ENCODE assay signal across 11 cellular contexts in the genomic region with DNA sequence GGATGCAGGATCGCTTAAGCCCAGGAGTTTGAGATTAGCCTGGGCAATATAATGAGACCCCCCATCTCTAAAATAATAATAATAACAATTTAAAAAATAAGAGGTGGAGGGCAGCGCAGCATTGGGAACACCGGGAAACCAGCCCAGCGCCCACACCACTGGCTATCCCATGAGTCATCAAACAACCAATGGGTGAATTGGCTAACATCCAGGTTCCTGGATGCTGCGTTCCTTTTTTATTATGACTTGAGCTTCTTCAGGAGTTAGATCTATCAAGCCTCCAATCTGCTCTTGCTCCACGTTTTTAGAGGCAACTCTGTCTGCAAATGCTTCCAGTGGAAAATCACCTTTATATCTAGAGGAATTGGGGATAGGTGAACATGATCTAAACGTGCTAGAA. TPM values are rescaled to one million over a fixed set of nuclear protein-coding genes. Genes with fewer than 3 reads are reported as not detected.
A peak's percentile ranks its signal among the peaks of the same experiment; 100 is the strongest.
DNase-seq lines count a peak whose midpoint lies in the region; ATAC-seq and TF ChIP-seq lines count a peak whose summit lies in the region.
"Had no signal": no experiment of that assay in that cellular context is flagged by ENCODE, and none has a peak within 500 bp of the region (broad histone marks: within the 10 kb centered on the region; RNA-seq: fewer than 3 reads in every experiment).

No MANE protein-coding gene starts in this region.

- H3K36me3 Mint-ChIP-seq in HFFc6 (ENCODE audit: low read depth): 0 out of 2 replicates have a peak, but pooled peaks cover 4% of the 10 kb centered on the region
- no peaks in the 10 kb centered on the region for H3K36me3 Mint-ChIP-seq in activated T-helper 17 cell treated with anti-CD3 and anti-CD28 coated beads, Interleukin-2, amount 50 U/mL, for 72 hours (ENCODE audit: low read depth)

- H3K4me3 ChIP-seq in astrocyte of the cerebellum (ENCODE audit: low read depth, low read length) (no peak overlapping the region), smooth muscle cell (no peak overlapping the region)
- H3K4me3 ChIP-seq: tibial nerve had no signal

- no peak for ATAC-seq in GM21390 (IDR thresholded peaks at IDR 0.05; ENCODE audit: unreplicated experiment)
- ATAC-seq in activated T-helper 17 cell treated with anti-CD3 and anti-CD28 coated beads, Interleukin-2, amount 50 U/mL, for 72 hours (replicated peaks): no peak

- in situ Hi-C loops in ACHN (cut with HindIII; ENCODE audit: low pct_ligation_motif_present, low pct_unique_long_range_greater_than_20kb, low sequenced_read_pairs) (loop anchor here (10.0 kb wide), 1 partner anchor 164 kb away; no protein-coding TSS in a partner anchor), astrocyte of the cerebellum (cut with HindIII; ENCODE audit: low sequenced_read_pairs) (no loop called here)

- no peak overlapping the region for H2AFZ ChIP-seq in smooth muscle cell (ENCODE audit: low read depth)

- H3K36me3 ChIP-seq in smooth muscle cell (ENCODE audit: low read depth): no peaks in the 10 kb centered on the region
- H3K36me3 ChIP-seq: tibial nerve had no signal

- no peak overlapping the region for H3K9ac ChIP-seq in smooth muscle cell (ENCODE audit: low read depth)

- H3K27ac Mint-ChIP-seq in HFFc6: peak overlapping the region; percentile 15; the same call in 1 of the 2 replicates
- H3K27ac Mint-ChIP-seq in activated T-helper 17 cell treated with anti-CD3 and anti-CD28 coated beads, Interleukin-2, amount 50 U/mL, for 72 hours: no peak overlapping the region

- DNase-seq in ACHN: peak; percentile 85
- DNase-seq in HFFc6: peak; percentile 69
- peak; percentile 77 for DNase-seq in astrocyte of the cerebellum (ENCODE audit: low read depth)
- peak; percentile 44 for DNase-seq in glomerular endothelial cell (ENCODE audit: extremely low read depth, low read depth, low spot score)
- no peak for DNase-seq in AG20443 (ENCODE audit: low spot score)
- DNase-seq in smooth muscle cell (lab: John Stamatoyannopoulos, UW; ENCODE audit: unreplicated experiment): no peak
- DNase-seq: NCI-H1930, T-helper 1 cell had no signal

- H3K27me3 ChIP-seq in smooth muscle cell (ENCODE audit: low read depth): no peaks in the 10 kb centered on the region
- H3K27me3 ChIP-seq: tibial nerve had no signal

- H4K20me1 ChIP-seq in smooth muscle cell (ENCODE audit: low read depth): peaks cover 98% of the 10 kb centered on the region

- TF ChIP-seq CTCF in HFFc6 (IDR thresholded peaks at IDR 0.05) (no peak), astrocyte of the cerebellum (IDR thresholded peaks at IDR 0.05; ENCODE audit: low read depth, low read length, missing control alignments) (no peak), smooth muscle cell (IDR thresholded peaks at IDR 0.05; ENCODE audit: borderline replicate concordance, insufficient read depth, poor library complexity, severe bottlenecking) (no peak)

- no peaks in the 10 kb centered on the region for H3K4me1 ChIP-seq in smooth muscle cell (ENCODE audit: low read depth)

- H3K9me3 ChIP-seq in smooth muscle cell (replicated peaks; ENCODE audit: low read depth): no peaks in the 10 kb centered on the region
- H3K9me3 ChIP-seq: tibial nerve had no signal

- H3K9me3 Mint-ChIP-seq in HFFc6: no peaks in the 10 kb centered on the region
- H3K9me3 Mint-ChIP-seq in activated T-helper 17 cell treated with anti-CD3 and anti-CD28 coated beads, Interleukin-2, amount 50 U/mL, for 72 hours: no peaks in the 10 kb centered on the region

- no peak overlapping the region for H3K4me3 Mint-ChIP-seq in HFFc6
- H3K4me3 Mint-ChIP-seq in activated T-helper 17 cell treated with anti-CD3 and anti-CD28 coated beads, Interleukin-2, amount 50 U/mL, for 72 hours: no peak overlapping the region

- H3F3A ChIP-seq in smooth muscle cell (ENCODE audit: low read depth): no peaks in the 10 kb centered on the region

- peaks cover 36% of the 10 kb centered on the region for H3K4me1 Mint-ChIP-seq in HFFc6 (ENCODE audit: low read depth)
- H3K4me1 Mint-ChIP-seq in activated T-helper 17 cell treated with anti-CD3 and anti-CD28 coated beads, Interleukin-2, amount 50 U/mL, for 72 hours: peaks cover 5% of the 10 kb centered on the region

- H3K27me3 Mint-ChIP-seq in HFFc6 (ENCODE audit: insufficient read depth): peaks cover 1% of the 10 kb centered on the region; the same call in 1 of the 2 replicates
- H3K27me3 Mint-ChIP-seq in activated T-helper 17 cell treated with anti-CD3 and anti-CD28 coated beads, Interleukin-2, amount 50 U/mL, for 72 hours: no peaks in the 10 kb centered on the region

- H3K27ac ChIP-seq in smooth muscle cell (ENCODE audit: low read depth): no peak overlapping the region
- H3K27ac ChIP-seq: tibial nerve had no signal

- no peak overlapping the region for H3K4me2 ChIP-seq in smooth muscle cell

- WGBS in smooth muscle cell (ENCODE audit: low lambda C conversion rate): 63% methylated on average over 7 of the region's 7 CpGs

- H3K79me2 ChIP-seq in smooth muscle cell (ENCODE audit: low read depth): no peaks in the 10 kb centered on the region

RNA-seq across cellular contexts. Expression of gene LRRC4, which starts 10.0 kb away (rescaled TPM):
- total RNA-seq in HFFc6 (2021; fragmentation: NEBNext Ultra II Directional; extraction: Animal tissue kit (Norgen Biotek cat#: 25700)): 1 to 10 TPM; 1.1 to 2.3 (median 1.5) TPM
- total RNA-seq in glomerular endothelial cell (0.10 and 1.3 TPM in 2 replicates), smooth muscle cell (not detected in 2 replicates)
- total RNA-seq in activated T-helper 17 cell treated with anti-CD3 and anti-CD28 coated beads, Interleukin-2, amount 50 U/mL, for 72 hours: under 1 TPM in 1 of 2 donors, not detected in 1; 0.13 TPM
- 0.25 TPM in 1 of 2 replicates, not detected in the other for polyA plus RNA-seq in smooth muscle cell

Comparison
In these comparisons a context has a peak if more than half of its experiments do, and no peak if none do; other contexts are left out.
1. DNase-seq: peak in ACHN (single experiment), HFFc6 (single experiment), astrocyte of the cerebellum (single experiment) and glomerular endothelial cell (single experiment); none in AG20443 (single experiment) and smooth muscle cell (single experiment).